ENCODE assay signal across 18 cellular contexts in genomic region chr2:215847056-215847455, GRCh38.
"Had no signal": no experiment of that assay in that cellular context is flagged by ENCODE, and none has a peak within 500 bp of the region (broad histone marks: within the 10 kb centered on the region; RNA-seq: fewer than 3 reads in every experiment).

No MANE protein-coding gene starts in this region.

- H2AFZ ChIP-seq: parathyroid adenoma had no signal

- H3K4me3 ChIP-seq: left lung, lung, prostate gland, stomach, thoracic aorta, transverse colon had no signal

- ATAC-seq: left lung; natural killer cell treated with Interleukin-12 subunit alpha and Interleukin-12 subunit beta and Interleukin-15 and Interleukin-18, amount 100 ng/mL, for 72 hours had no signal

- H3K27ac ChIP-seq: left lung, parathyroid adenoma, prostate gland, stomach, thoracic aorta, transverse colon had no signal

- H3K27ac Mint-ChIP-seq: immature natural killer cell; natural killer cell treated with Interleukin-12 subunit alpha and Interleukin-12 subunit beta and Interleukin-15 and Interleukin-18, amount 100 ng/mL, for 72 hours had no signal

- H3K4me1 ChIP-seq: parathyroid adenoma, prostate gland had no signal

- H3K4me3 Mint-ChIP-seq: central memory CD8-positive, alpha-beta T cell; immature natural killer cell; natural killer cell treated with Interleukin-12 subunit alpha and Interleukin-12 subunit beta and Interleukin-15 and Interleukin-18, amount 100 ng/mL, for 72 hours had no signal

- H3K36me3 Mint-ChIP-seq: immature natural killer cell; natural killer cell treated with Interleukin-12 subunit alpha and Interleukin-12 subunit beta and Interleukin-15 and Interleukin-18, amount 100 ng/mL, for 72 hours had no signal

- H3K36me3 ChIP-seq: left lung, prostate gland, stomach, thoracic aorta, transverse colon had no signal

- H3K9me3 ChIP-seq: left lung, prostate gland, stomach, thoracic aorta, transverse colon had no signal

- H3K9ac ChIP-seq: parathyroid adenoma had no signal

- DNase-seq: cortex of kidney; erythroblast; immature natural killer cell; left lung; midbrain; retina; small intestine; stimulated activated CD4-positive, alpha-beta T cell treated with anti-CD3 and anti-CD28 coated beads, Interleukin-12 subunit alpha, Interleukin-12 subunit beta, amount 100 ng/mL, for 4 hours; stimulated activated naive CD4-positive, alpha-beta T cell; stomach; substantia nigra; transverse colon had no signal

- H3K79me2 ChIP-seq: parathyroid adenoma had no signal

- H3K9me3 Mint-ChIP-seq: central memory CD8-positive, alpha-beta T cell; immature natural killer cell; natural killer cell treated with Interleukin-12 subunit alpha and Interleukin-12 subunit beta and Interleukin-15 and Interleukin-18, amount 100 ng/mL, for 72 hours had no signal

- H3K27me3 ChIP-seq: left lung, stomach, transverse colon had no signal

- H3K4me1 Mint-ChIP-seq: central memory CD8-positive, alpha-beta T cell; immature natural killer cell had no signal
